Comparison of ENCODE assay signal across 9 cellular contexts in the genomic region with DNA sequence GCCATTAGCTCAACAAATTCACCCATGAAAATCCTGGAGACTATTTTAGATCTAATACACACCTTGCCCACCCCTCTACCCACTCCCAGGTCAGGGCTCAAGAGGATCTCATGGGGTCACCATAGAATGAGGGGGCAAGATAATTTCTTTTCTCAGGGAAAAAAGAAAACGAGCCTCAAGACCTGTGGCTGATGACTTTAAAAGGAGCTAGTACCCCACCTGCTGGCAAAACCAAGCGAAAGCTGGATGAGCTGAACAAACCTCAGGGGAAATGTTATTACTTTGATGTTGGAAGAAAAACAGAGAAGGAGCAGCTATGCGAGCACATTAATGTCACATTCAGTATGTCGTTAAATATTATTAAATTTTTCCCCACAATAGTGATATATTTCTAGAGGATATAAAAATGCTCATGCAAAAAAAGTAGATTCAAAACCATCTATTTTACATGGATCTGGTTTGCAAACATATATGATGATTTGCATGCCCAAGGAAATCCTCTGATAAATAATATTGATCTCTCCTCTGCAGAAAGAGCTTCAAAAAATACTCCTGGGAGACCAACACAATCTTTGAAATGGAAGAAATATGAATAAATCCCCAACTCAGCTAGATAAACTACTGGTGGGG. TPM values are rescaled to one million over a fixed set of nuclear protein-coding genes. Genes with fewer than 3 reads are reported as not detected.
A peak's percentile ranks its signal among the peaks of the same experiment; 100 is the strongest.
DNase-seq lines count a peak whose midpoint lies in the region; ATAC-seq and TF ChIP-seq lines count a peak whose summit lies in the region.
"Had no signal": no experiment of that assay in that cellular context is flagged by ENCODE, and none has a peak within 500 bp of the region (broad histone marks: within the 10 kb centered on the region; RNA-seq: fewer than 3 reads in every experiment).

No MANE protein-coding gene starts in this region.

- DNase-seq in COR-L47 (lab: John Stamatoyannopoulos, UW) = peak; percentile 71
- DNase-seq in HFF-Myc (ENCODE audit: extremely low read depth, low read depth) = peak; percentile 47
- DNase-seq in NCI-H510A (lab: John Stamatoyannopoulos, UW) = peak; percentile 1
- DNase-seq in activated CD4-positive, alpha-beta T cell treated with anti-CD3 and anti-CD28 coated beads, Interleukin-2, amount 50 U/mL, for 4 hours = peak; percentile 28 to 31
- no peak for DNase-seq in epithelial cell of proximal tubule (ENCODE audit: low read depth)
- peak in 1 of 2 donors; percentile 54 for DNase-seq in upper lobe of left lung
- no peak for DNase-seq in NK-92 (lab: John Stamatoyannopoulos, UW; ENCODE audit: unreplicated experiment)

- no peaks in the 10 kb centered on the region for H3K9me3 ChIP-seq in upper lobe of left lung

- no peak for TF ChIP-seq EP300 in upper lobe of left lung (IDR thresholded peaks at IDR 0.05)

- no peaks in the 10 kb centered on the region for H3K36me3 ChIP-seq in upper lobe of left lung

- no peaks in the 10 kb centered on the region for H3K27me3 Mint-ChIP-seq in nephron (ENCODE audit: low read depth)

- 4 to 10% methylated on average over 4 of the region's 4 CpGs for WGBS in upper lobe of left lung, 2 donors

- H3K4me3 ChIP-seq in HFF-Myc (replicated peaks; ENCODE audit: low read depth, low read length) = no peak overlapping the region
- H3K4me3 ChIP-seq in epithelial cell of proximal tubule (ENCODE audit: low read depth, low read length) = no peak overlapping the region
- H3K4me3 ChIP-seq in upper lobe of left lung = no peak overlapping the region

- no peaks in the 10 kb centered on the region for H3K27me3 ChIP-seq in upper lobe of left lung

- peak; percentile 80 for TF ChIP-seq CTCF in HFF-Myc (IDR thresholded peaks at IDR 0.05; ENCODE audit: low read depth, low read length, missing control alignments)
- peak; percentile 88 for TF ChIP-seq CTCF in epithelial cell of proximal tubule (conservative IDR thresholded peaks at IDR 0.05; ENCODE audit: low read depth, low read length)
- TF ChIP-seq CTCF in nephron (IDR thresholded peaks at IDR 0.05; ENCODE audit: unreplicated experiment in 3 of 3) = peak; percentile 65 to 73 (median 69)
- TF ChIP-seq CTCF in upper lobe of left lung (IDR thresholded peaks at IDR 0.05) = peak; percentile 33 to 59 (median 52)

- no peak overlapping the region for H3K27ac ChIP-seq in upper lobe of left lung

- H3K36me3 Mint-ChIP-seq in nephron (ENCODE audit: low read depth) = no peaks in the 10 kb centered on the region

- H3K27ac Mint-ChIP-seq in nephron = peak overlapping the region; percentile 28 to 89 (median 54)
- H3K27ac Mint-ChIP-seq: T-helper 1 cell treated with Interleukin-12 subunit alpha and Interleukin-12 subunit beta and Interleukin-4 antibody, amounts not matched to agents 30 μg/mL and 1 μg/mL, for 36 hours had no signal

- no peaks in the 10 kb centered on the region for H3K9me3 Mint-ChIP-seq in nephron
- H3K9me3 Mint-ChIP-seq: T-helper 1 cell treated with Interleukin-12 subunit alpha and Interleukin-12 subunit beta and Interleukin-4 antibody, amounts not matched to agents 30 μg/mL and 1 μg/mL, for 36 hours had no signal

- ATAC-seq in upper lobe of left lung (ENCODE audit: low FRiP score in 2 of 2) = peak; percentile 58 to 64

- peak overlapping the region; percentile 6 to 46 (median 28) for H3K4me3 Mint-ChIP-seq in nephron
- H3K4me3 Mint-ChIP-seq: T-helper 1 cell treated with Interleukin-12 subunit alpha and Interleukin-12 subunit beta and Interleukin-4 antibody, amounts not matched to agents 30 μg/mL and 1 μg/mL, for 36 hours had no signal

- H3K4me1 ChIP-seq in upper lobe of left lung = peaks cover 0 to 19% (median 7%) of the 10 kb centered on the region in 4 donors

- peaks cover 50% of the 10 kb centered on the region for H3K4me1 Mint-ChIP-seq in nephron

- no peak for TF ChIP-seq POLR2A in upper lobe of left lung (IDR thresholded peaks at IDR 0.05)

RNA-seq across cellular contexts. Expression of a gene that starts 37.7 kb away (rescaled TPM):
- total RNA-seq in epithelial cell of proximal tubule = 5.1 and 9.0 TPM in 2 replicates
- 10 to 100 TPM; 11.2 to 47.1 (median 15.6) TPM for total RNA-seq in upper lobe of left lung

Comparison
In these comparisons a context has a peak if more than half of its experiments do, and no peak if none do; other contexts are left out.
1. DNase-seq: peak in COR-L47 (single experiment), HFF-Myc (single experiment), NCI-H510A (single experiment) and activated CD4-positive, alpha-beta T cell treated with anti-CD3 and anti-CD28 coated beads, Interleukin-2, amount 50 U/mL, for 4 hours (2 of 2); none in epithelial cell of proximal tubule (single experiment) and NK-92 (single experiment).
2. Peak in every context shown above with its lines, with median percentiles within 50 percentile points of each other: CTCF ChIP-seq.